ENCODE assay signal across 1 cellular context in the genomic region with DNA sequence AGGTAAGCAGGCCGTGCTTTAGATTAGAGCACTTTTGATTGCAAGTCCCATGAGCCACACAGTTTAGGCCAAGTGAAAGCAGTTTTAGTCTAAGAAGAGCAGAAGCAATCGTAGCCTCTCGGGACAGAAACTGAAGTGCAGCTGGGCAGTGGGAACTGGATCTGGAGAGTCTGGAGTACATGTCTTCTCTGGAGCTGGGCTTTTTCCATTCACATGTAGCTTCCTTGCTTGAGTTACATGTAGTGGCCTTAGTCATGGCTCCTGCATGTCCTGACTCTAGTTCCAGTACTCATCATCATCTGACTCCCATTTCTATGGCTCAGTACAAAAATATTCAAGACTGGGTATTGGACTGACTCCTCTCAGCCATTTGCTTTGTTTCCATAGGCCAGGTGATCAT.
TF ChIP-seq lines count a peak whose summit lies in the region.

No MANE protein-coding gene starts in this region.

TF ChIP-seq in A549, 52 proteins besides CTCF, POLR2A, EP300 and RAD21 (continued from another document):
- TF ChIP-seq, protein P1, sequence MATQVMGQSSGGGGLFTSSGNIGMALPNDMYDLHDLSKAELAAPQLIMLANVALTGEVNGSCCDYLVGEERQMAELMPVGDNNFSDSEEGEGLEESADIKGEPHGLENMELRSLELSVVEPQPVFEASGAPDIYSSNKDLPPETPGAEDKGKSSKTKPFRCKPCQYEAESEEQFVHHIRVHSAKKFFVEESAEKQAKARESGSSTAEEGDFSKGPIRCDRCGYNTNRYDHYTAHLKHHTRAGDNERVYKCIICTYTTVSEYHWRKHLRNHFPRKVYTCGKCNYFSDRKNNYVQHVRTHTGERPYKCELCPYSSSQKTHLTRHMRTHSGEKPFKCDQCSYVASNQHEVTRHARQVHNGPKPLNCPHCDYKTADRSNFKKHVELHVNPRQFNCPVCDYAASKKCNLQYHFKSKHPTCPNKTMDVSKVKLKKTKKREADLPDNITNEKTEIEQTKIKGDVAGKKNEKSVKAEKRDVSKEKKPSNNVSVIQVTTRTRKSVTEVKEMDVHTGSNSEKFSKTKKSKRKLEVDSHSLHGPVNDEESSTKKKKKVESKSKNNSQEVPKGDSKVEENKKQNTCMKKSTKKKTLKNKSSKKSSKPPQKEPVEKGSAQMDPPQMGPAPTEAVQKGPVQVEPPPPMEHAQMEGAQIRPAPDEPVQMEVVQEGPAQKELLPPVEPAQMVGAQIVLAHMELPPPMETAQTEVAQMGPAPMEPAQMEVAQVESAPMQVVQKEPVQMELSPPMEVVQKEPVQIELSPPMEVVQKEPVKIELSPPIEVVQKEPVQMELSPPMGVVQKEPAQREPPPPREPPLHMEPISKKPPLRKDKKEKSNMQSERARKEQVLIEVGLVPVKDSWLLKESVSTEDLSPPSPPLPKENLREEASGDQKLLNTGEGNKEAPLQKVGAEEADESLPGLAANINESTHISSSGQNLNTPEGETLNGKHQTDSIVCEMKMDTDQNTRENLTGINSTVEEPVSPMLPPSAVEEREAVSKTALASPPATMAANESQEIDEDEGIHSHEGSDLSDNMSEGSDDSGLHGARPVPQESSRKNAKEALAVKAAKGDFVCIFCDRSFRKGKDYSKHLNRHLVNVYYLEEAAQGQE (IDR thresholded peaks at IDR 0.05): no peak
- TF ChIP-seq, protein P2, sequence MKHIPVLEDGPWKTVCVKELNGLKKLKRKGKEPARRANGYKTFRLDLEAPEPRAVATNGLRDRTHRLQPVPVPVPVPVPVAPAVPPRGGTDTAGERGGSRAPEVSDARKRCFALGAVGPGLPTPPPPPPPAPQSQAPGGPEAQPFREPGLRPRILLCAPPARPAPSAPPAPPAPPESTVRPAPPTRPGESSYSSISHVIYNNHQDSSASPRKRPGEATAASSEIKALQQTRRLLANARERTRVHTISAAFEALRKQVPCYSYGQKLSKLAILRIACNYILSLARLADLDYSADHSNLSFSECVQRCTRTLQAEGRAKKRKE (CRISPR knock-in tag; IDR thresholded peaks at IDR 0.05; ENCODE audit: low read depth): no peak
- TF ChIP-seq NPAS2 (CRISPR knock-in tag; IDR thresholded peaks at IDR 0.05; ENCODE audit: borderline replicate concordance): no peak
- TF ChIP-seq ZNF302 (CRISPR knock-in tag; IDR thresholded peaks at IDR 0.05): no peak
- TF ChIP-seq FOSB (CRISPR knock-in tag; IDR thresholded peaks at IDR 0.05): no peak
- TF ChIP-seq PHF8 (IDR thresholded peaks at IDR 0.05; ENCODE audit: borderline replicate concordance, low read depth): no peak
- TF ChIP-seq BHLHE40 (IDR thresholded peaks at IDR 0.05; ENCODE audit: low read depth, low read length): no peak
TF ChIP-seq in A549: peak in this region for 0.
